In the genomic region with DNA sequence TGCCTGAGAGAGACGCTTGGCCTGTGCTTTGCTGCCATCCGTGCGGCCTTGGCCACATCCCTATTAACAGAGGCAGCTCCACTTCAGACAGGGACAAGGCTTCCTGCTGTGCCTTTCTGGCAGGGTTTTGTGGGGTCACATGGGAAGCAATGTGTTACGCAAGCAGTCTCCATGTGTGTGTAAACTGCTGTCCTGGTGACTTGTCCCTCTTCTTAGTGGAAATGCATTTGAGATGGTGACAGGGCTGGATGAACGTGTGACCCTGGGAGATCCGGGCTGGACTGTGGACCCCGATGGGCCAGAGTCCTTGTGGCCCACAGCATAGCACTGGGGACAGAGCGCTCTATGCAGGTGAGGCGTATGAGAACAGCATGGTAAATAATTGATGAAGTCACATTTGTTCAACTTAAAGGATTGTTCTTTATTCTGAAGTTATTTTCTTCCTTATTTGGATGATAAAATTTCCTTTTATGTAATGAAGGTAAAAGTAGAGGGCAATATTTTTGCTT, we compare ENCODE assay signal across 1 cellular context.
TF ChIP-seq lines count a peak whose summit lies in the region.

No MANE protein-coding gene starts in this region.

TF ChIP-seq in SK-N-SH treated with all-trans-retinoic acid at 6 μM for 48 hours, 23 proteins besides CTCF, POLR2A, EP300 and RAD21 (continued from another document):
- TF ChIP-seq, protein P1, sequence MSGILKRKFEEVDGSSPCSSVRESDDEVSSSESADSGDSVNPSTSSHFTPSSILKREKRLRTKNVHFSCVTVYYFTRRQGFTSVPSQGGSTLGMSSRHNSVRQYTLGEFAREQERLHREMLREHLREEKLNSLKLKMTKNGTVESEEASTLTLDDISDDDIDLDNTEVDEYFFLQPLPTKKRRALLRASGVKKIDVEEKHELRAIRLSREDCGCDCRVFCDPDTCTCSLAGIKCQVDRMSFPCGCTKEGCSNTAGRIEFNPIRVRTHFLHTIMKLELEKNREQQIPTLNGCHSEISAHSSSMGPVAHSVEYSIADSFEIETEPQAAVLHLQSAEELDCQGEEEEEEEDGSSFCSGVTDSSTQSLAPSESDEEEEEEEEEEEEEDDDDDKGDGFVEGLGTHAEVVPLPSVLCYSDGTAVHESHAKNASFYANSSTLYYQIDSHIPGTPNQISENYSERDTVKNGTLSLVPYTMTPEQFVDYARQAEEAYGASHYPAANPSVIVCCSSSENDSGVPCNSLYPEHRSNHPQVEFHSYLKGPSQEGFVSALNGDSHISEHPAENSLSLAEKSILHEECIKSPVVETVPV (CRISPR knock-in tag; IDR thresholded peaks at IDR 0.05): no peak
